8 cellular contexts compared by ENCODE assay signal in the genomic region with DNA sequence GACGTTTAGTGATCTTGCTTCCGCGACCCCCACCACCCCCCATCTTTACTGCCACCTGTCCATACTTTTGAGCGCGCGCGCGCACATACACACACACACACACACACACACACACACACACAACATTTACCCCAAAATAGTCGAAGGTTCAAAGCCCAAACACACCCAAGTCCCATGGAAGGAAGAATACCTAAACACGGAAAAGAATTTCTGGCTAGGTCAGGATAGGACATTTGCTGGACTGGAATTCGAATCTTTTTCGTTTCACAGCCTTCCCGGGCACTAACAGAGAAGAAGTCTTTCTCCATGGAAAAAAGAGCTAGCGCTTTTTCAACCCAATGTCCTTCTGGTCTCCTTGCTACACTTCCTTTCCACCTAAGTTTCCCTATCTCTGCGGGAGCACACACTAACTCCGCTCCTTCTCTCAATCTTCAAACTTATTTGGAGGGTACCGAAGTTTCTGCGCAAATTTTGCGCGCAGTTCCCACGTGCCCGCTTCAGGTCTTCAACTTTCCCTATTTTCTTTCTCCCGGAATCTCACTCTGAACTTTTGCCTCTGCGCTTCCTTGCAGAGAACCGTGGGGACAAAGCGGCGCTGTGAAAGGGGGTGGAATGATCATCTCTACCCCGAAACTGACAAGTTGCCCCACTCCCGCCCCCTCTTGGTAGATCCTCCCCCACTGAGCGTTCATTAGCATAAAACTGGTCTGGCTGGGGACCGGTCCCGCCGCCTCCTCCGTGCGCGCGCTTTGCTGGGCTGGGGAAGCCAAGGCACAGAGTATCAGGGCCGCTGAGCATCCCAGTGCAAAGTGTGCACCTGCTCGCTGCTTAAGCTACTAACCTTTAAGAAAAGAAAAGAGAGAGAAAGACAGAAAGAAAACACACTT. TPM values are rescaled to one million over a fixed set of nuclear protein-coding genes. Genes with fewer than 3 reads are reported as not detected.
DNase-seq lines count a peak whose midpoint lies in the region; ATAC-seq, FAIRE-seq and TF ChIP-seq lines count a peak whose summit lies in the region.

No MANE protein-coding gene starts in this region.

- no peaks in the 10 kb centered on the region for H3F3A ChIP-seq in PC-3 (ENCODE audit: low read length, unreplicated experiment)

- no peak overlapping the region for H3K4ac ChIP-seq in H1 (replicated peaks; ENCODE audit: insufficient read length, low read depth, low read length)

- TF ChIP-seq RAD21 in H1 (IDR thresholded peaks at IDR 0.05 in 1 of 2, conservative IDR thresholded peaks at IDR 0.05 in 1 of 2; ENCODE audit: low read depth in 2 of 2, low read length in 2 of 2) = no peak

- H3K18ac ChIP-seq in H1 (ENCODE audit: extremely low read depth, low read length) = no peak overlapping the region; the same call in 1 of the 2 replicates

- H3K36me3 ChIP-seq in PC-3 (ENCODE audit: low read depth, low read length) = no peaks in the 10 kb centered on the region
- H3K36me3 ChIP-seq in H1 (ENCODE audit: control insufficient read depth in 2 of 4, insufficient read depth in 4 of 4, low read length in 3 of 4) = no peaks in the 10 kb centered on the region
- H3K36me3 ChIP-seq in mucosa of rectum (ENCODE audit: control insufficient read depth in 2 of 2, insufficient read depth in 2 of 2, low read length in 2 of 2) = no peaks in the 10 kb centered on the region

- no peak overlapping the region for H2BK5ac ChIP-seq in H1 (ENCODE audit: low read depth, low read length)

- no TSS peak for BruUV-seq in PC-3 (replicated peaks; lab: Mats Ljungman, UMichigan)

- H3K9ac ChIP-seq in PC-3 (ENCODE audit: low read length) (no peak overlapping the region), H1 (replicated peaks in 1 of 4; ENCODE audit: extremely low read depth in 1 of 4, low read depth in 3 of 4, low read length in 3 of 4) (peak overlapping the region in 1 of 4 experiments; percentile 30; a peak in 2 of 7 replicates), mucosa of rectum (ENCODE audit: low read depth in 1 of 2, low read length in 2 of 2) (peak overlapping the region; percentile 74 to 82)

- no peak overlapping the region for H3K27ac ChIP-seq in PC-3 (ENCODE audit: low read length)
- H3K27ac ChIP-seq in H1 (ENCODE audit: low read depth, low read length) = no peak overlapping the region
- peak overlapping the region; percentile 77 to 83 for H3K27ac ChIP-seq in mucosa of rectum (ENCODE audit: low read depth in 2 of 2, low read length in 2 of 2)

- TF ChIP-seq EP300 in H1 (IDR thresholded peaks at IDR 0.05; ENCODE audit: borderline replicate concordance in 1 of 2, low read depth in 2 of 2, low read length in 2 of 2) = no peak

- TF ChIP-seq CTCF in PC-3 (conservative IDR thresholded peaks at IDR 0.05; ENCODE audit: low read depth, low read length) (no peak), H1 (IDR thresholded peaks at IDR 0.05; ENCODE audit: control extremely low read depth in 1 of 3, insufficient read depth in 1 of 3, low read depth in 1 of 3, low read length in 3 of 3) (no peak)

- H3K4me2 ChIP-seq in PC-3 (ENCODE audit: low read length) = peak overlapping the region; percentile 89
- peak overlapping the region; percentile 80 to 91 for H3K4me2 ChIP-seq in H1 (ENCODE audit: insufficient read depth in 1 of 2, low read depth in 2 of 2, low read length in 2 of 2)

- CTCF ChIA-PET in PC-3 (lab: Charles Lee) = no interaction called here
- CTCF ChIA-PET in H1 (lab: Charles Lee; ENCODE audit: partially characterized antibody) = interaction anchor here (0.9 to 4.2 kb wide), 6 partner anchors 12 to 544 kb away, joined by 3 to 22 read pairs (median 4); no protein-coding TSS in a partner anchor

- H3K27me3 ChIP-seq in PC-3 (ENCODE audit: low read length) (peaks cover 68% of the 10 kb centered on the region), H1 (replicated peaks in 1 of 4; ENCODE audit: control insufficient read depth in 3 of 4, extremely low read depth in 1 of 4, insufficient read depth in 3 of 4, low read length in 3 of 4) (peaks cover 13 to 63% (median 46%) of the 10 kb centered on the region in 4 experiments), mucosa of rectum (ENCODE audit: control insufficient read depth in 2 of 2, insufficient read depth in 2 of 2, low read length in 2 of 2) (no peaks in the 10 kb centered on the region)

- POLR2A ChIA-PET in PC-3 (lab: Charles Lee; ENCODE audit: unreplicated experiment) = no interaction called here
- POLR2A ChIA-PET in H1 (lab: Charles Lee; ENCODE audit: partially characterized antibody) = interaction anchor here (2.1 kb wide), 1 partner anchor 12 kb away, joined by 5 read pairs; no protein-coding TSS in a partner anchor

- peaks cover 30% of the 10 kb centered on the region; the same call in 1 of the 2 replicates for H3K23me2 ChIP-seq in H1 (ENCODE audit: low read depth, low read length)

- H3K4me1 ChIP-seq in PC-3 (ENCODE audit: insufficient read depth, low read length) = no peaks in the 10 kb centered on the region
- peaks cover 0 to 4% (median 2%) of the 10 kb centered on the region in 4 experiments; a peak in 3 of 7 replicates for H3K4me1 ChIP-seq in H1 (replicated peaks in 1 of 4; ENCODE audit: control insufficient read depth in 3 of 4, insufficient read depth in 4 of 4, low read length in 3 of 4)
- peaks cover 0 to 5% of the 10 kb centered on the region in 2 donors for H3K4me1 ChIP-seq in mucosa of rectum (ENCODE audit: control insufficient read depth in 2 of 2, insufficient read depth in 2 of 2, low read length in 2 of 2)

- ATAC-seq in PC-3 = peak; percentile 17; the same call in 1 of the 2 replicates
- ATAC-seq in GM21786 (IDR thresholded peaks at IDR 0.05; ENCODE audit: unreplicated experiment) = no peak
- ATAC-seq in HG02973 (IDR thresholded peaks at IDR 0.05; ENCODE audit: unreplicated experiment) = no peak
- no peak for ATAC-seq in GM21423 (IDR thresholded peaks at IDR 0.05; ENCODE audit: unreplicated experiment)

- no peak overlapping the region for H3K14ac ChIP-seq in H1 (ENCODE audit: insufficient read length)

- no peak overlapping the region for H3K56ac ChIP-seq in H1 (replicated peaks; ENCODE audit: insufficient read length, low read depth, low read length)

- H3K9me2 ChIP-seq in PC-3 (replicated peaks; ENCODE audit: low read length) = no peaks in the 10 kb centered on the region

- no peak overlapping the region for H4K91ac ChIP-seq in H1 (replicated peaks; ENCODE audit: insufficient read length, low read length)

- H4K20me1 ChIP-seq in PC-3 (ENCODE audit: low read length) (no peaks in the 10 kb centered on the region), H1 (replicated peaks in 1 of 2; ENCODE audit: control insufficient read depth in 1 of 2, insufficient read depth in 2 of 2, low read length in 2 of 2) (no peaks in the 10 kb centered on the region)

- H4K5ac ChIP-seq in H1 (ENCODE audit: insufficient read length, low read depth, low read length) = no peak overlapping the region

- no peak overlapping the region for H2BK20ac ChIP-seq in H1 (ENCODE audit: low read length)

- H3K9me3 ChIP-seq in PC-3 (ENCODE audit: low read length) (no peaks in the 10 kb centered on the region), H1 (ENCODE audit: insufficient read depth in 2 of 2, low read depth in 1 of 2, low read length in 1 of 2) (no peaks in the 10 kb centered on the region), mucosa of rectum (ENCODE audit: control insufficient read depth in 2 of 2, low read length in 2 of 2) (no peaks in the 10 kb centered on the region)

- H4K8ac ChIP-seq in H1 (ENCODE audit: extremely low read depth, insufficient read depth, low read length) = no peak overlapping the region

- no peak overlapping the region for H2BK15ac ChIP-seq in H1 (ENCODE audit: low read length)

- H2AFZ ChIP-seq in PC-3 (ENCODE audit: low read length) = no peak overlapping the region
- peak overlapping the region; percentile 14; the same call in 1 of the 2 replicates for H2AFZ ChIP-seq in H1 (ENCODE audit: low read length)

- 5% methylated on average over 36 of the region's 39 CpGs; no CpG with 5 or more reads in 1 of the 2 experiments for WGBS in H1 (ENCODE audit: extremely low coverage in 1 of 2, insufficient coverage in 1 of 2, insufficient read length in 1 of 2, insufficient replicate concordance in 2 of 2, low coverage in 1 of 2, low lambda C conversion rate in 2 of 2, missing lambda C conversion rate in 1 of 2), 2 experiments

- peak overlapping the region; percentile 51 for H3K4me3 ChIP-seq in PC-3 (ENCODE audit: low read length)
- peak overlapping the region; percentile 65 to 92 (median 74) for H3K4me3 ChIP-seq in H1 (ENCODE audit: extremely low read depth in 1 of 4, insufficient read depth in 2 of 4, low read depth in 3 of 4, low read length in 4 of 4)
- peak overlapping the region; percentile 80 to 90 for H3K4me3 ChIP-seq in mucosa of rectum (ENCODE audit: low read length in 2 of 2)

- no peak overlapping the region for H2AK5ac ChIP-seq in H1 (ENCODE audit: low read depth, low read length)

- DNase-seq in NCI-H1417 (lab: John Stamatoyannopoulos, UW) (peak in 2 of 3 experiments; percentile 89 to 93), NCI-H1417 treated with DMSO at 0.1 percent for 48 hours (lab: John Stamatoyannopoulos, UW) (no peak), PC-3 (no peak), H1 (ENCODE audit: low read depth in 1 of 2, low spot score in 2 of 2) (peak in 1 of 2 experiments; percentile 69)

- no peaks in the 10 kb centered on the region for H3K79me1 ChIP-seq in H1 (ENCODE audit: low read depth, low read length)

- H2BK12ac ChIP-seq in H1 (ENCODE audit: low read depth, low read length) = no peak overlapping the region

- no peak overlapping the region for H3K23ac ChIP-seq in H1 (ENCODE audit: insufficient read length)

- no peak for FAIRE-seq in H1 (lab: Jason Lieb, UNC)

- H3K79me2 ChIP-seq in PC-3 (ENCODE audit: low read length) (no peaks in the 10 kb centered on the region), H1 (ENCODE audit: control insufficient read depth in 1 of 2, insufficient read depth in 2 of 2, low read length in 2 of 2) (no peaks in the 10 kb centered on the region)

- intact Hi-C loops in PC-3 (cut with micrococcal nuclease) = loop anchor here (10.0 kb wide), 2 partner anchors 200 to 330 kb away; no protein-coding TSS in a partner anchor

- H2BK120ac ChIP-seq in H1 (replicated peaks; ENCODE audit: low read depth, low read length) = no peak overlapping the region

- no peak for TF ChIP-seq POLR2A in H1 (IDR thresholded peaks at IDR 0.05; ENCODE audit: control extremely low read depth in 1 of 2, low read depth in 2 of 2, low read length in 2 of 2)

RNA-seq across cellular contexts. Expression of gene DACH1, which starts 2.7 kb away (rescaled TPM):
- total RNA-seq in PC-3 (2014; rRNA removed) = not detected in 2 replicates
- total RNA-seq in H1 (2021; fragmentation: NEBNext Ultra II Directional; extraction: Animal tissue kit (Norgen Biotek cat#: 25700)) = 0.57 and 0.67 TPM in 2 replicates
- 0.12 and 0.27 TPM in 2 replicates for polyA plus RNA-seq in H1 (2011; rRNA removed)
- 0.19 TPM for polyA plus RNA-seq in H1 (2011; cell fraction: cytosol; rRNA removed)
- polyA plus RNA-seq in H1 (2011; cell fraction: nucleus; rRNA removed) = 0.30 TPM
- polyA plus RNA-seq in H1 (2012, experiment 1 of 2) = 0.19 to 0.47 TPM (median 0.33 TPM) in 4 replicates
- 0.10 TPM for polyA plus RNA-seq in H1 (2012, experiment 2 of 2)
- 0.41 TPM for polyA plus RNA-seq in H1 (2013, experiment 1 of 2)
- 0.24 TPM for polyA plus RNA-seq in H1 (2013, experiment 2 of 2)
- 0.37 and 0.69 TPM in 2 replicates for polyA minus RNA-seq in H1 (2011; rRNA and poly(A)+ RNA removed)
- polyA minus RNA-seq in H1 (2011; cell fraction: cytosol; rRNA and poly(A)+ RNA removed) = not detected
- 1.4 TPM for polyA minus RNA-seq in H1 (2011; cell fraction: nucleus; rRNA and poly(A)+ RNA removed)

Comparison
In these comparisons a context has a peak if more than half of its experiments do, and no peak if none do; other contexts are left out.
1. DNase-seq: peak in NCI-H1417 (2 of 3); none in NCI-H1417 treated with DMSO at 0.1 percent for 48 hours (single experiment) and PC-3 (single experiment).
2. H3K27ac ChIP-seq: peak in mucosa of rectum (2 of 2); none in PC-3 (single experiment) and H1 (single experiment).
3. Peak in every context shown above with its lines, with median percentiles within 50 percentile points of each other: H3K4me3 ChIP-seq.